In the genomic region with DNA sequence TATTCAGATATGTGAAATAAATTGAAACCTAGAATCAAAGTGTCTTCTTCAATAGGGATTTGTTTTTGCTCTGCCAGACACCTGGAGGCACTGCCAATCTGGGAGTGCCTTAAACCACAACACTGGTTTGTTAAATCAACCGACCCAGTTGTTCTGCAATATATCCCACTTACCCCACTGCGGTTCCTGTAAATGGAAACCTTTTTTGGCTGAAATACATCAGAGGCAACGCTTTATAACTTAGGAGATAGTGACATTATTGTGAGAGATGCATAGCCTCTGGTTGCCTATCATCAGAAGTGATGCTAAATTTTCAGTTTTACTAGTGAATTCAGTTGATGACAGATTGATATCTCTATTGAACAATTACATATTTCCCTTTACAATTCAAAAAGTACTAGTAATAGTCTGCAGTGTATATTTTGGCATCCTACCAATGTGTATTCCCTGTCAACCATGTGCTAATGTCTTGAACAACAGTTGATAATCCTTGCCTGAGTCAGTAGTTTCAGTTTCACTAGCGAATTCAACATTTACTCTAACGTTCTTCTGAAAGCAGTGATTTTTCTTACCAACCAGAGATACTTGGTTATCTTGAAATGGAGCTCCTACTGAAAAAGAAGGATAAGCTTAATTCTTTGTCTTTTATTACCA, we compare ENCODE assay signal across 1 cellular context.
TF ChIP-seq lines count a peak whose summit lies in the region.

No MANE protein-coding gene starts in this region.

TF ChIP-seq in HepG2, 621 proteins besides CTCF, POLR2A, EP300 and RAD21 (continued from another document):
- TF ChIP-seq, protein P1, sequence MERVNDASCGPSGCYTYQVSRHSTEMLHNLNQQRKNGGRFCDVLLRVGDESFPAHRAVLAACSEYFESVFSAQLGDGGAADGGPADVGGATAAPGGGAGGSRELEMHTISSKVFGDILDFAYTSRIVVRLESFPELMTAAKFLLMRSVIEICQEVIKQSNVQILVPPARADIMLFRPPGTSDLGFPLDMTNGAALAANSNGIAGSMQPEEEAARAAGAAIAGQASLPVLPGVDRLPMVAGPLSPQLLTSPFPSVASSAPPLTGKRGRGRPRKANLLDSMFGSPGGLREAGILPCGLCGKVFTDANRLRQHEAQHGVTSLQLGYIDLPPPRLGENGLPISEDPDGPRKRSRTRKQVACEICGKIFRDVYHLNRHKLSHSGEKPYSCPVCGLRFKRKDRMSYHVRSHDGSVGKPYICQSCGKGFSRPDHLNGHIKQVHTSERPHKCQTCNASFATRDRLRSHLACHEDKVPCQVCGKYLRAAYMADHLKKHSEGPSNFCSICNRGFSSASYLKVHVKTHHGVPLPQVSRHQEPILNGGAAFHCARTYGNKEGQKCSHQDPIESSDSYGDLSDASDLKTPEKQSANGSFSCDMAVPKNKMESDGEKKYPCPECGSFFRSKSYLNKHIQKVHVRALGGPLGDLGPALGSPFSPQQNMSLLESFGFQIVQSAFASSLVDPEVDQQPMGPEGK (CRISPR knock-in tag; IDR thresholded peaks at IDR 0.05) = no peak
- TF ChIP-seq, protein P2, sequence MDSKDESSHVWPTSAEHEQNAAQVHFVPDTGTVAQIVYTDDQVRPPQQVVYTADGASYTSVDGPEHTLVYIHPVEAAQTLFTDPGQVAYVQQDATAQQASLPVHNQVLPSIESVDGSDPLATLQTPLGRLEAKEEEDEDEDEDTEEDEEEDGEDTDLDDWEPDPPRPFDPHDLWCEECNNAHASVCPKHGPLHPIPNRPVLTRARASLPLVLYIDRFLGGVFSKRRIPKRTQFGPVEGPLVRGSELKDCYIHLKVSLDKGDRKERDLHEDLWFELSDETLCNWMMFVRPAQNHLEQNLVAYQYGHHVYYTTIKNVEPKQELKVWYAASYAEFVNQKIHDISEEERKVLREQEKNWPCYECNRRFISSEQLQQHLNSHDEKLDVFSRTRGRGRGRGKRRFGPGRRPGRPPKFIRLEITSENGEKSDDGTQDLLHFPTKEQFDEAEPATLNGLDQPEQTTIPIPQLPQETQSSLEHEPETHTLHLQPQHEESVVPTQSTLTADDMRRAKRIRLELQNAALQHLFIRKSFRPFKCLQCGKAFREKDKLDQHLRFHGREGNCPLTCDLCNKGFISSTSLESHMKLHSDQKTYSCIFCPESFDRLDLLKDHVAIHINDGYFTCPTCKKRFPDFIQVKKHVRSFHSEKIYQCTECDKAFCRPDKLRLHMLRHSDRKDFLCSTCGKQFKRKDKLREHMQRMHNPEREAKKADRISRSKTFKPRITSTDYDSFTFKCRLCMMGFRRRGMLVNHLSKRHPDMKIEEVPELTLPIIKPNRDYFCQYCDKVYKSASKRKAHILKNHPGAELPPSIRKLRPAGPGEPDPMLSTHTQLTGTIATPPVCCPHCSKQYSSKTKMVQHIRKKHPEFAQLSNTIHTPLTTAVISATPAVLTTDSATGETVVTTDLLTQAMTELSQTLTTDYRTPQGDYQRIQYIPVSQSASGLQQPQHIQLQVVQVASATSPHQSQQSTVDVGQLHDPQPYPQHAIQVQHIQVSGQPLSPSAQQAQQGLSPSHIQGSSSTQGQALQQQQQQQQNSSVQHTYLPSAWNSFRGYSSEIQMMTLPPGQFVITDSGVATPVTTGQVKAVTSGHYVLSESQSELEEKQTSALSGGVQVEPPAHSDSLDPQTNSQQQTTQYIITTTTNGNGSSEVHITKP (CRISPR knock-in tag; IDR thresholded peaks at IDR 0.05; ENCODE audit: low read depth) = no peak
- TF ChIP-seq TSC22D2 (CRISPR knock-in tag; IDR thresholded peaks at IDR 0.05; ENCODE audit: borderline replicate concordance) = no peak
- no peak for TF ChIP-seq ISX (CRISPR knock-in tag; conservative IDR thresholded peaks at IDR 0.05)
- TF ChIP-seq RXRA (CRISPR knock-in tag; IDR thresholded peaks at IDR 0.05) = no peak
- TF ChIP-seq MTA3 (CRISPR knock-in tag; IDR thresholded peaks at IDR 0.05) = no peak
- no peak for TF ChIP-seq DNMT1 (CRISPR knock-in tag; IDR thresholded peaks at IDR 0.05)
- TF ChIP-seq BHLHE40 (IDR thresholded peaks at IDR 0.05; ENCODE audit: low read length) = no peak
- no peak for TF ChIP-seq ZNF678 (CRISPR knock-in tag; IDR thresholded peaks at IDR 0.05)
- no peak for TF ChIP-seq ZNF317 (CRISPR knock-in tag; IDR thresholded peaks at IDR 0.05)
- TF ChIP-seq RORA (CRISPR knock-in tag; IDR thresholded peaks at IDR 0.05) = no peak
